37 cellular contexts compared by ENCODE assay signal in the genomic region with DNA sequence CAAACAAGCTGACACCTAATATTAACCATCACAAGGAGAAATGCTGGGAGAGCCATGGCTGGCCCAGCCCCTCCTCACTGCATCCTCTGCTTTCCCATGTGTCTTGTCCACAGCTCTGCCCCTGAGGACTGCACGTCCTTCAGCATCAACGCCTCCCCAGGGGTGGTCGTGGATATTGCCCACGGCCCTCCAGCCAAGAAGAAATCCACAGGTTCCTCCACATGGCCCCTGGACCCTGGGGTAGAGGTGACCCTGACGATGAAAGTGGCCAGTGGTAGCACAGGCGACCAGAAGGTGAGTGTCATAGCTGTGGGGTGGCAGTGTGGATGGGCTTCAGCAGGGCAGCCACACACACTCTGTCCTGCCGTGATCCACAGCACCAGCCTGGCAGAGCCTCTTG. TPM values are rescaled to one million over a fixed set of nuclear protein-coding genes. Genes with fewer than 3 reads are reported as not detected.
"Had no signal": no experiment of that assay in that cellular context is flagged by ENCODE, and none has a peak within 500 bp of the region (broad histone marks: within the 10 kb centered on the region; RNA-seq: fewer than 3 reads in every experiment).

No MANE protein-coding gene starts in this region.

- H3K27ac ChIP-seq: ascending aorta, cardiac muscle cell, VCaP had no signal

- H3K27ac Mint-ChIP-seq: activated B cell treated with CpG ODN at 0.5 μM for 24 hours; activated CD4-positive, alpha-beta memory T cell treated with anti-CD3 and anti-CD28 coated beads, Interleukin-2, amount 10 ng/mL, durations not matched to agents 7 days and 5 days; activated CD4-positive, alpha-beta T cell treated with anti-CD3 and anti-CD28 coated beads for 36 hours; activated CD4-positive, alpha-beta T cell treated with anti-CD3 and anti-CD28 coated beads, Interleukin-2, amount 10 ng/mL, durations not matched to agents 7 days and 5 days; activated CD8-positive, alpha-beta memory T cell treated with anti-CD3 and anti-CD28 coated beads, Interleukin-2, amount 10 ng/mL, durations not matched to agents 7 days and 5 days; activated CD8-positive, alpha-beta T cell treated with anti-CD3 and anti-CD28 coated beads, Interleukin-2, amount 10 ng/mL, durations not matched to agents 7 days and 5 days; activated naive CD4-positive, alpha-beta T cell treated with anti-CD3 and anti-CD28 coated beads, Interleukin-2, amount 10 ng/mL, durations not matched to agents 7 days and 5 days; activated naive CD4-positive, alpha-beta T cell treated with anti-CD3 and anti-CD28 coated beads, Interleukin-2, amount 50 U/mL, for 24 hours; activated naive CD8-positive, alpha-beta T cell; activated naive CD8-positive, alpha-beta T cell treated with anti-CD3 and anti-CD28 coated beads, Interleukin-2, amount 10 ng/mL, durations not matched to agents 7 days and 5 days; activated naive CD8-positive, alpha-beta T cell treated with anti-CD3 and anti-CD28 coated beads, Interleukin-2, amount 50 U/mL, for 24 hours; activated T-cell treated with anti-CD3 and anti-CD28 coated beads, Interleukin-2, amount 50 U/mL, for 24 hours; activated T-helper 2 cell treated with anti-CD3 and anti-CD28 coated beads, Interferon-gamma antibody, Interleukin-2, Interleukin-4, amounts not matched to agents 10 μg/mL and 5 μg/mL and 100 μg/mL, durations not matched to agents 14 hours and 24 hours and 36 hours; brain; T-helper 1 cell treated with Interleukin-12 subunit alpha and Interleukin-12 subunit beta and Interleukin-4 antibody, amounts not matched to agents 30 μg/mL and 1 μg/mL, for 36 hours; T-helper 2 cell treated with Interferon-gamma antibody and Interleukin-4, amounts not matched to agents 5 μg/mL and 100 μg/mL, for 36 hours had no signal

- FAIRE-seq: TTC549 had no signal

- H3K9me3 Mint-ChIP-seq: activated B cell treated with CpG ODN at 0.5 μM for 24 hours; activated CD4-positive, alpha-beta memory T cell treated with anti-CD3 and anti-CD28 coated beads, Interleukin-2, amount 10 ng/mL, durations not matched to agents 7 days and 5 days; activated CD4-positive, alpha-beta T cell treated with anti-CD3 and anti-CD28 coated beads, Interleukin-2, amount 10 ng/mL, durations not matched to agents 7 days and 5 days; activated naive CD4-positive, alpha-beta T cell treated with anti-CD3 and anti-CD28 coated beads, Interleukin-2, amount 10 ng/mL, durations not matched to agents 7 days and 5 days; activated naive CD4-positive, alpha-beta T cell treated with anti-CD3 and anti-CD28 coated beads, Interleukin-2, amount 50 U/mL, for 24 hours; activated naive CD8-positive, alpha-beta T cell treated with anti-CD3 and anti-CD28 coated beads, Interleukin-2, amount 10 ng/mL, durations not matched to agents 7 days and 5 days; activated naive CD8-positive, alpha-beta T cell treated with anti-CD3 and anti-CD28 coated beads, Interleukin-2, amount 50 U/mL, for 24 hours; activated T-cell treated with anti-CD3 and anti-CD28 coated beads, Interleukin-2, amount 50 U/mL, for 24 hours; activated T-helper 2 cell treated with anti-CD3 and anti-CD28 coated beads, Interferon-gamma antibody, Interleukin-2, Interleukin-4, amounts not matched to agents 10 μg/mL and 5 μg/mL and 100 μg/mL, durations not matched to agents 14 hours and 24 hours and 36 hours; central memory CD8-positive, alpha-beta T cell; T-helper 1 cell treated with Interleukin-12 subunit alpha and Interleukin-12 subunit beta and Interleukin-4 antibody, amounts not matched to agents 30 μg/mL and 1 μg/mL, for 36 hours; T-helper 2 cell treated with Interferon-gamma antibody and Interleukin-4, amounts not matched to agents 5 μg/mL and 100 μg/mL, for 36 hours had no signal

- H3K9me3 ChIP-seq: ascending aorta had no signal

- H3K4me3 Mint-ChIP-seq: activated B cell treated with CpG ODN at 0.5 μM for 24 hours; activated CD4-positive, alpha-beta memory T cell treated with anti-CD3 and anti-CD28 coated beads, Interleukin-2, amount 10 ng/mL, durations not matched to agents 7 days and 5 days; activated CD4-positive, alpha-beta T cell treated with anti-CD3 and anti-CD28 coated beads for 36 hours; activated CD4-positive, alpha-beta T cell treated with anti-CD3 and anti-CD28 coated beads, Interleukin-2, amount 10 ng/mL, durations not matched to agents 7 days and 5 days; activated CD8-positive, alpha-beta memory T cell treated with anti-CD3 and anti-CD28 coated beads, Interleukin-2, amount 10 ng/mL, durations not matched to agents 7 days and 5 days; activated CD8-positive, alpha-beta T cell treated with anti-CD3 and anti-CD28 coated beads, Interleukin-2, amount 10 ng/mL, durations not matched to agents 7 days and 5 days; activated naive CD4-positive, alpha-beta T cell treated with anti-CD3 and anti-CD28 coated beads, Interleukin-2, amount 10 ng/mL, durations not matched to agents 7 days and 5 days; activated naive CD4-positive, alpha-beta T cell treated with anti-CD3 and anti-CD28 coated beads, Interleukin-2, amount 50 U/mL, for 24 hours; activated naive CD8-positive, alpha-beta T cell; activated naive CD8-positive, alpha-beta T cell treated with anti-CD3 and anti-CD28 coated beads, Interleukin-2, amount 10 ng/mL, durations not matched to agents 7 days and 5 days; activated naive CD8-positive, alpha-beta T cell treated with anti-CD3 and anti-CD28 coated beads, Interleukin-2, amount 50 U/mL, for 24 hours; activated T-cell treated with anti-CD3 and anti-CD28 coated beads, Interleukin-2, amount 50 U/mL, for 24 hours; brain; central memory CD8-positive, alpha-beta T cell; T-helper 1 cell treated with Interleukin-12 subunit alpha and Interleukin-12 subunit beta and Interleukin-4 antibody, amounts not matched to agents 30 μg/mL and 1 μg/mL, for 36 hours; T-helper 2 cell treated with Interferon-gamma antibody and Interleukin-4, amounts not matched to agents 5 μg/mL and 100 μg/mL, for 36 hours had no signal

- H3K36me3 ChIP-seq: ascending aorta, cardiac muscle cell had no signal

- H3K4me1 ChIP-seq: ascending aorta had no signal

- H3K4me1 Mint-ChIP-seq: activated B cell treated with CpG ODN at 0.5 μM for 24 hours; activated CD4-positive, alpha-beta memory T cell treated with anti-CD3 and anti-CD28 coated beads, Interleukin-2, amount 10 ng/mL, durations not matched to agents 7 days and 5 days; activated CD4-positive, alpha-beta T cell treated with anti-CD3 and anti-CD28 coated beads for 36 hours; activated CD4-positive, alpha-beta T cell treated with anti-CD3 and anti-CD28 coated beads, Interleukin-2, amount 10 ng/mL, durations not matched to agents 7 days and 5 days; activated CD8-positive, alpha-beta memory T cell treated with anti-CD3 and anti-CD28 coated beads, Interleukin-2, amount 10 ng/mL, durations not matched to agents 7 days and 5 days; activated naive CD4-positive, alpha-beta T cell treated with anti-CD3 and anti-CD28 coated beads, Interleukin-2, amount 10 ng/mL, durations not matched to agents 7 days and 5 days; activated naive CD4-positive, alpha-beta T cell treated with anti-CD3 and anti-CD28 coated beads, Interleukin-2, amount 50 U/mL, for 24 hours; activated naive CD8-positive, alpha-beta T cell treated with anti-CD3 and anti-CD28 coated beads, Interleukin-2, amount 10 ng/mL, durations not matched to agents 7 days and 5 days; activated naive CD8-positive, alpha-beta T cell treated with anti-CD3 and anti-CD28 coated beads, Interleukin-2, amount 50 U/mL, for 24 hours; brain; central memory CD8-positive, alpha-beta T cell had no signal

- H3K4me3 ChIP-seq: ascending aorta, cardiac muscle cell had no signal

- H3K36me3 Mint-ChIP-seq: activated CD8-positive, alpha-beta memory T cell treated with anti-CD3 and anti-CD28 coated beads, Interleukin-2, amount 10 ng/mL, durations not matched to agents 7 days and 5 days; activated naive CD4-positive, alpha-beta T cell treated with anti-CD3 and anti-CD28 coated beads, Interleukin-2, amount 10 ng/mL, durations not matched to agents 7 days and 5 days; activated naive CD4-positive, alpha-beta T cell treated with anti-CD3 and anti-CD28 coated beads, Interleukin-2, amount 50 U/mL, for 24 hours; activated naive CD8-positive, alpha-beta T cell; activated naive CD8-positive, alpha-beta T cell treated with anti-CD3 and anti-CD28 coated beads, Interleukin-2, amount 10 ng/mL, durations not matched to agents 7 days and 5 days; brain had no signal

- DNase-seq: activated B cell treated with CpG ODN at 0.5 μM for 24 hours; activated CD4-positive, alpha-beta memory T cell treated with anti-CD3 and anti-CD28 coated beads, Interleukin-2, amount 10 ng/mL, durations not matched to agents 7 days and 5 days; activated CD4-positive, alpha-beta T cell treated with anti-CD3 and anti-CD28 coated beads for 1 hour; activated CD4-positive, alpha-beta T cell treated with anti-CD3 and anti-CD28 coated beads for 36 hours; activated CD4-positive, alpha-beta T cell treated with anti-CD3 and anti-CD28 coated beads for 48 hours; activated CD4-positive, alpha-beta T cell treated with anti-CD3 and anti-CD28 coated beads, Interleukin-2, amount 10 ng/mL, durations not matched to agents 7 days and 5 days; activated CD4-positive, alpha-beta T cell treated with anti-CD3 and anti-CD28 coated beads, Interleukin-2, amount 50 U/mL, for 48 hours; activated CD8-positive, alpha-beta memory T cell treated with anti-CD3 and anti-CD28 coated beads for 24 hours; activated CD8-positive, alpha-beta memory T cell treated with anti-CD3 and anti-CD28 coated beads, Interleukin-2, amount 10 ng/mL, durations not matched to agents 7 days and 5 days; activated CD8-positive, alpha-beta memory T cell treated with anti-CD3 and anti-CD28 coated beads, Interleukin-2, amount 50 U/mL, for 48 hours; activated CD8-positive, alpha-beta T cell treated with anti-CD3 and anti-CD28 coated beads, Interleukin-2, amount 10 ng/mL, durations not matched to agents 7 days and 5 days; activated effector memory CD4-positive, alpha-beta T cell treated with Interleukin-2 at 50 U/mL for 16 hours; activated gamma-delta T cell; activated naive CD4-positive, alpha-beta T cell treated with anti-CD3 and anti-CD28 coated beads, Interleukin-2, amount 10 ng/mL, durations not matched to agents 7 days and 5 days; activated naive CD4-positive, alpha-beta T cell treated with Interleukin-2 at 50 U/mL for 16 hours; activated naive CD8-positive, alpha-beta T cell treated with anti-CD3 and anti-CD28 coated beads, Interleukin-2, amount 10 ng/mL, durations not matched to agents 7 days and 5 days; activated naive CD8-positive, alpha-beta T cell treated with anti-CD3 and anti-CD28 coated beads, Interleukin-2, amount 50 U/mL, for 24 hours; activated T-cell treated with anti-CD3 and anti-CD28 coated beads, Interleukin-2, amount 50 U/mL, for 24 hours; activated T-cell treated with anti-CD3 and anti-CD28 coated beads, Interleukin-2, amount 50 U/mL, for 48 hours; amygdala; anterior cingulate cortex; caudate nucleus; T-helper 1 cell; T-helper 2 cell; T-helper 9 cell had no signal

- H3K27me3 ChIP-seq: ascending aorta, cardiac muscle cell had no signal

RNA-seq across cellular contexts. Expression of gene PADI4, which starts 22.9 kb away (rescaled TPM):
- total RNA-seq: activated CD4-positive, alpha-beta memory T cell treated with anti-CD3 and anti-CD28 coated beads, Interleukin-2, amount 10 ng/mL, durations not matched to agents 7 days and 5 days; activated T-helper 2 cell treated with anti-CD3 and anti-CD28 coated beads, Interferon-gamma antibody, Interleukin-2, Interleukin-4, amounts not matched to agents 10 μg/mL and 5 μg/mL and 100 μg/mL, durations not matched to agents 14 hours and 24 hours and 36 hours; ascending aorta; bronchial epithelial cell; cardiac muscle cell had no signal

RNA-seq across cellular contexts. Expression of gene PADI6, which starts 41.1 kb away (rescaled TPM):
- total RNA-seq: activated B cell treated with CpG ODN at 0.5 μM for 24 hours; activated CD4-positive, alpha-beta T cell treated with anti-CD3 and anti-CD28 coated beads for 36 hours; activated CD8-positive, alpha-beta memory T cell treated with anti-CD3 and anti-CD28 coated beads, Interleukin-2, amount 10 ng/mL, durations not matched to agents 7 days and 5 days; activated CD8-positive, alpha-beta T cell treated with anti-CD3 and anti-CD28 coated beads, Interleukin-2, amount 10 ng/mL, durations not matched to agents 7 days and 5 days; activated naive CD8-positive, alpha-beta T cell treated with anti-CD3 and anti-CD28 coated beads, Interleukin-2, amount 10 ng/mL, durations not matched to agents 7 days and 5 days; activated T-helper 2 cell treated with anti-CD3 and anti-CD28 coated beads, Interferon-gamma antibody, Interleukin-2, Interleukin-4, amounts not matched to agents 10 μg/mL and 5 μg/mL and 100 μg/mL, durations not matched to agents 14 hours and 24 hours and 36 hours; ascending aorta; bronchial epithelial cell; cardiac muscle cell had no signal
